ENCODE assay signal across 12 cellular contexts in genomic region chr17:42186191-42186590, GRCh38. TPM values are rescaled to one million over a fixed set of nuclear protein-coding genes. Genes with fewer than 3 reads are reported as not detected.
DNase-seq lines count a peak whose midpoint lies in the region; ATAC-seq, FAIRE-seq and TF ChIP-seq lines count a peak whose summit lies in the region.
"Not testable (repeated sequence)": the region's sequence is repeated elsewhere in the genome, so short reads cannot be mapped to it uniquely, and the experiment has no call there.
"Had no signal": no experiment of that assay in that cellular context is flagged by ENCODE, and none has a peak within 500 bp of the region (broad histone marks: within the 10 kb centered on the region; RNA-seq: fewer than 3 reads in every experiment).

No MANE protein-coding gene starts in this region.

- H3K9ac ChIP-seq in MM.1S (ENCODE audit: low read length): not testable (repeated sequence)
- H3K9ac ChIP-seq in K562 (ENCODE audit: insufficient read depth in 1 of 2, low read depth in 2 of 2, low read length in 2 of 2): peak overlapping the region in 1 of 2 experiments; percentile 56; a peak in 1 of 4 replicates

- ATAC-seq in CD4-positive, alpha-beta T cell (ENCODE audit: poor library complexity); activated T-cell treated with anti-CD3 and anti-CD28 coated beads, Interleukin-2, amount 50 U/mL, for 72 hours (replicated peaks in 1 of 2); K562; naive B cell (ENCODE audit: low read depth in 2 of 2): not testable (repeated sequence)

- 65% methylated on average over 4 of the region's 5 CpGs for WGBS in K562 (ENCODE audit: insufficient coverage, low coverage, missing lambda C conversion rate)

- not testable (repeated sequence) for H3K9me3 ChIP-seq in CD4-positive, alpha-beta T cell (ENCODE audit: control insufficient read depth, low read length); MM.1S (replicated peaks; ENCODE audit: insufficient read depth, low read length); K562 (replicated peaks; ENCODE audit: control insufficient read depth, insufficient read depth, low read depth, low read length)

- H3K36me3 Mint-ChIP-seq in CD4-positive, alpha-beta T cell (ENCODE audit: low read depth); activated T-cell treated with anti-CD3 and anti-CD28 coated beads, Interleukin-2, amount 50 U/mL, for 72 hours (ENCODE audit: insufficient read depth in 2 of 2); naive B cell; neural crest cell (ENCODE audit: low read depth); type B pancreatic cell: not testable (repeated sequence)

- BruUV-seq in K562 (replicated peaks; lab: Mats Ljungman, UMichigan): not testable (repeated sequence)

- TF ChIP-seq POLR2A in K562 (conservative IDR thresholded peaks at IDR 0.05): not testable (repeated sequence)

- H3K4me3 Mint-ChIP-seq in CD4-positive, alpha-beta T cell: peak overlapping the region; percentile 25
- H3K4me3 Mint-ChIP-seq in activated T-cell treated with anti-CD3 and anti-CD28 coated beads, Interleukin-2, amount 50 U/mL, for 72 hours: peak overlapping the region in 1 of 2 donors; percentile 23
- peak overlapping the region in 5 of 8 donors; percentile 29 to 87 (median 56) for H3K4me3 Mint-ChIP-seq in naive B cell
- peak overlapping the region; percentile 61 for H3K4me3 Mint-ChIP-seq in neural crest cell
- peak overlapping the region; percentile 2 for H3K4me3 Mint-ChIP-seq in type B pancreatic cell

- H3K4me1 Mint-ChIP-seq in CD4-positive, alpha-beta T cell (ENCODE audit: low read depth): peaks cover 28% of the 10 kb centered on the region
- peaks cover 44% of the 10 kb centered on the region for H3K4me1 Mint-ChIP-seq in activated T-cell treated with anti-CD3 and anti-CD28 coated beads, Interleukin-2, amount 50 U/mL, for 72 hours (ENCODE audit: low read depth)
- H3K4me1 Mint-ChIP-seq in naive B cell: peaks cover 32 to 46% (median 37%) of the 10 kb centered on the region in 3 donors
- H3K4me1 Mint-ChIP-seq in neural crest cell: peaks cover 23% of the 10 kb centered on the region
- H3K4me1 Mint-ChIP-seq in type B pancreatic cell (ENCODE audit: unreplicated experiment): not testable (repeated sequence)

- not testable (repeated sequence) for H3K79me2 ChIP-seq in MM.1S (ENCODE audit: low read length)
- H3K79me2 ChIP-seq in K562 (ENCODE audit: control insufficient read depth, insufficient read depth, low read length): peaks cover 11% of the 10 kb centered on the region; the same call in 2 of the 3 replicates

- H4K20me1 ChIP-seq in MM.1S (ENCODE audit: insufficient read depth, low read length); K562 (replicated peaks; ENCODE audit: control insufficient read depth, insufficient read depth, low read length): not testable (repeated sequence)

- intact Hi-C loops in CD4-positive, alpha-beta T cell (cut with DNase I, micrococcal nuclease): not testable (repeated sequence)
- intact Hi-C loops in K562 (cut with micrococcal nuclease): loop anchor here (10.0 kb wide), 1 partner anchor 219 kb away; no protein-coding TSS in a partner anchor

- in situ Hi-C loops in K562 (cut with MboI): not testable (repeated sequence)

- peaks cover 31% of the 10 kb centered on the region for H3K4me1 ChIP-seq in MM.1S (ENCODE audit: low read length)
- H3K4me1 ChIP-seq in K562 (replicated peaks in 1 of 2; ENCODE audit: control insufficient read depth in 2 of 2, insufficient read depth in 2 of 2, low read length in 2 of 2): peaks cover 24 to 44% of the 10 kb centered on the region in 2 experiments; a peak in 4 of 5 replicates

- not testable (repeated sequence) for H3K27me3 ChIP-seq in CD4-positive, alpha-beta T cell (ENCODE audit: control insufficient read depth, insufficient read depth, low read length); MM.1S (replicated peaks; ENCODE audit: insufficient read depth, low read length); K562 (ENCODE audit: control insufficient read depth in 2 of 2, insufficient read depth in 2 of 2, low read length in 2 of 2)

- DNase-seq in CD4-positive, alpha-beta T cell; MM.1S; activated T-cell treated with anti-CD3 and anti-CD28 coated beads, Interleukin-2, amount 50 U/mL, for 72 hours; K562 (ENCODE audit: extremely low read depth in 1 of 4, low spot score in 3 of 4); naive B cell; neural crest cell (ENCODE audit: low read depth, low spot score); type B pancreatic cell (ENCODE audit: extremely low spot score, unreplicated experiment): not testable (repeated sequence)

- not testable (repeated sequence) for H3K9me2 ChIP-seq in MM.1S (replicated peaks; ENCODE audit: insufficient read depth, low read length)

- H3K4me2 ChIP-seq in MM.1S (ENCODE audit: low read depth, low read length); K562 (ENCODE audit: insufficient read depth, low read length): not testable (repeated sequence)

- H2AFZ ChIP-seq in MM.1S (ENCODE audit: low read length); K562 (ENCODE audit: low read depth, low read length): not testable (repeated sequence)

- H3K36me3 ChIP-seq in MM.1S (replicated peaks; ENCODE audit: insufficient read depth, low read length); K562 (ENCODE audit: control insufficient read depth, insufficient read depth, low read length): not testable (repeated sequence)

- not testable (repeated sequence) for TF ChIP-seq RAD21 in K562 (CRISPR knock-in tag; conservative IDR thresholded peaks at IDR 0.05 in 1 of 2, IDR thresholded peaks at IDR 0.05 in 1 of 2)

- not testable (repeated sequence) for TF ChIP-seq EP300 in K562 (IDR thresholded peaks at IDR 0.05; ENCODE audit: low read length)

- H3K27me3 Mint-ChIP-seq in CD4-positive, alpha-beta T cell: peaks cover 15% of the 10 kb centered on the region
- H3K27me3 Mint-ChIP-seq in activated T-cell treated with anti-CD3 and anti-CD28 coated beads, Interleukin-2, amount 50 U/mL, for 72 hours (ENCODE audit: low read depth): peaks cover 13% of the 10 kb centered on the region
- not testable (repeated sequence) for H3K27me3 Mint-ChIP-seq in naive B cell
- H3K27me3 Mint-ChIP-seq in neural crest cell (ENCODE audit: low read depth) (peaks cover 50% of the 10 kb centered on the region), type B pancreatic cell (peaks cover 57% of the 10 kb centered on the region)

- H3K9me1 ChIP-seq in K562 (ENCODE audit: control insufficient read depth, insufficient read depth, low read length): not testable (repeated sequence)

- not testable (repeated sequence) for FAIRE-seq in K562 (lab: Jason Lieb, UNC)

- H3K27ac ChIP-seq in CD4-positive, alpha-beta T cell (ENCODE audit: low read depth, low read length); K562 (ENCODE audit: extremely low read depth, low read depth, low read length): not testable (repeated sequence)
- H3K27ac ChIP-seq in MM.1S (ENCODE audit: low read length): peak overlapping the region; percentile 17; the same call in 1 of the 2 replicates

- CTCF ChIA-PET in CD4-positive, alpha-beta T cell (lab: Charles Lee): interaction anchor here (0.7 kb wide), 1 partner anchor 205 kb away, joined by 5 read pairs; no protein-coding TSS in a partner anchor
- CTCF ChIA-PET in K562 (lab: Yijun Ruan, JAX; ENCODE audit: low intra/inter-chr PET ratio): not testable (repeated sequence)

- H3K27ac Mint-ChIP-seq in CD4-positive, alpha-beta T cell; neural crest cell (ENCODE audit: unreplicated experiment); type B pancreatic cell: not testable (repeated sequence)
- H3K27ac Mint-ChIP-seq in activated T-cell treated with anti-CD3 and anti-CD28 coated beads, Interleukin-2, amount 50 U/mL, for 72 hours: peak overlapping the region; percentile 9
- H3K27ac Mint-ChIP-seq in naive B cell: peak overlapping the region in 4 of 6 donors; percentile 29 to 93 (median 88)

- not testable (repeated sequence) for H3K9me3 Mint-ChIP-seq in CD4-positive, alpha-beta T cell; activated T-cell treated with anti-CD3 and anti-CD28 coated beads, Interleukin-2, amount 50 U/mL, for 72 hours; naive B cell; neural crest cell; type B pancreatic cell

- peaks cover 27% of the 10 kb centered on the region for H3F3A ChIP-seq in MM.1S (ENCODE audit: insufficient read depth, low read length)

- H3K4me3 ChIP-seq in MM.1S (ENCODE audit: low read length); K562: not testable (repeated sequence)

- POLR2A ChIA-PET in CD4-positive, alpha-beta T cell (lab: Charles Lee): not testable (repeated sequence)
- POLR2A ChIA-PET in K562 (lab: Yijun Ruan, JAX): interaction anchor here (1.8 kb wide), 1 partner anchor 11 kb away, joined by 5 read pairs; no protein-coding TSS in a partner anchor

- not testable (repeated sequence) for TF ChIP-seq CTCF in CD4-positive, alpha-beta T cell (IDR thresholded peaks at IDR 0.05); MM.1S (IDR thresholded peaks at IDR 0.05; ENCODE audit: low read length); K562 (IDR thresholded peaks at IDR 0.05 in 2 of 3, conservative IDR thresholded peaks at IDR 0.05 in 1 of 3; ENCODE audit: insufficient read depth in 2 of 3, low read depth in 1 of 3, low read length in 3 of 3); neural crest cell (conservative IDR thresholded peaks at IDR 0.05); type B pancreatic cell (conservative IDR thresholded peaks at IDR 0.05)

RNA-seq across cellular contexts. Expression of gene HCRT, which starts 0.9 kb away (rescaled TPM):
- not detected for total RNA-seq in CD4-positive, alpha-beta T cell
- not detected for total RNA-seq in activated T-cell treated with anti-CD3 and anti-CD28 coated beads, Interleukin-2, amount 50 U/mL, for 72 hours
- not detected in 2 replicates for total RNA-seq in K562 (2011; cell fraction: chromatin; rRNA removed; ENCODE audit: low replicate concordance)
- total RNA-seq in K562 (2011; cell fraction: nucleolus; rRNA removed): not detected in 2 replicates
- total RNA-seq in K562 (2011; cell fraction: nucleoplasm; rRNA removed): not detected in 2 replicates
- total RNA-seq in K562 (2014; rRNA removed) (not detected in 2 replicates), K562 (2014; rRNA removed; fragmentation: Illumina TruSeq; extraction: Trizol) (not detected in 2 replicates), K562 (2015; rRNA removed; fragmentation: Illumina TruSeq; extraction: Trizol) (not detected in 2 replicates), K562 (2021) (not detected in 2 replicates), neural crest cell (0.47 TPM in 1 of 2 replicates, not detected in the other), type B pancreatic cell (ENCODE audit: low replicate concordance) (not detected in 2 replicates)
- polyA plus RNA-seq in K562 (2011; rRNA removed) (not detected in 2 replicates), K562 (2014; fragmentation: Illumina TruSeq; extraction: Trizol) (not detected in 2 replicates), K562 (2014; fragmentation: Nextera tagmentation; extraction: Ambion mirVana) (not detected), K562 (2014; rRNA removed) (not detected in 2 replicates), naive B cell (ENCODE audit: low read depth in 6 of 6) (not detected)
- polyA plus RNA-seq in K562 (2011; cell fraction: cytosol; rRNA removed): not detected in 2 replicates
- not detected in 2 replicates for polyA plus RNA-seq in K562 (2011; cell fraction: nucleus; rRNA removed)
- not detected in 2 replicates for polyA plus RNA-seq in K562 (2012)
- polyA minus RNA-seq in K562 (2011; rRNA and poly(A)+ RNA removed): not detected in 2 replicates
- not detected in 2 replicates for polyA minus RNA-seq in K562 (2011; cell fraction: cytosol; rRNA and poly(A)+ RNA removed)
- not detected in 2 replicates for polyA minus RNA-seq in K562 (2011; cell fraction: nucleus; rRNA and poly(A)+ RNA removed)
- total RNA-seq: A172; CD8-positive, alpha-beta memory T cell; H9; HT-29; IMR-90 had no signal
- polyA plus RNA-seq: CD8-positive, alpha-beta memory T cell; IMR-90 had no signal

RNA-seq across cellular contexts. Expression of gene KCNH4, which starts 5.2 kb away (rescaled TPM):
- under 1 TPM; 0.17 to 0.25 TPM for total RNA-seq in CD4-positive, alpha-beta T cell
- under 1 TPM; 0.26 to 0.39 TPM for total RNA-seq in activated T-cell treated with anti-CD3 and anti-CD28 coated beads, Interleukin-2, amount 50 U/mL, for 72 hours
- total RNA-seq in K562 (2011; cell fraction: chromatin; rRNA removed; ENCODE audit: low replicate concordance): 1.0 and 3.5 TPM in 2 replicates
- total RNA-seq in K562 (2011; cell fraction: nucleolus; rRNA removed): 2.5 TPM in 2 replicates
- 2.0 and 2.2 TPM in 2 replicates for total RNA-seq in K562 (2011; cell fraction: nucleoplasm; rRNA removed)
- total RNA-seq in K562 (2014; rRNA removed): 0.50 and 0.98 TPM in 2 replicates
- total RNA-seq in K562 (2014; rRNA removed; fragmentation: Illumina TruSeq; extraction: Trizol): 0.22 and 0.29 TPM in 2 replicates
- 0.36 and 0.49 TPM in 2 replicates for total RNA-seq in K562 (2015; rRNA removed; fragmentation: Illumina TruSeq; extraction: Trizol)
- total RNA-seq in K562 (2021): 1.8 and 2.0 TPM in 2 replicates
- polyA plus RNA-seq in K562 (2011; rRNA removed): 0.72 and 0.79 TPM in 2 replicates
- 0.68 and 2.6 TPM in 2 replicates for polyA plus RNA-seq in K562 (2011; cell fraction: cytosol; rRNA removed)
- 1.2 and 4.0 TPM in 2 replicates for polyA plus RNA-seq in K562 (2011; cell fraction: nucleus; rRNA removed)
- polyA plus RNA-seq in K562 (2012): 0.24 and 1.0 TPM in 2 replicates
- 1.2 and 1.3 TPM in 2 replicates for polyA plus RNA-seq in K562 (2014; fragmentation: Illumina TruSeq; extraction: Trizol)
- polyA plus RNA-seq in K562 (2014; fragmentation: Nextera tagmentation; extraction: Ambion mirVana): under 1 TPM; 0.10 to 0.14 TPM
- 1.3 and 1.7 TPM in 2 replicates for polyA plus RNA-seq in K562 (2014; rRNA removed)
- polyA minus RNA-seq in K562 (2011; rRNA and poly(A)+ RNA removed): 0.45 and 1.1 TPM in 2 replicates
- polyA minus RNA-seq in K562 (2011; cell fraction: cytosol; rRNA and poly(A)+ RNA removed): 0.82 and 0.95 TPM in 2 replicates
- 0.44 and 0.94 TPM in 2 replicates for polyA minus RNA-seq in K562 (2011; cell fraction: nucleus; rRNA and poly(A)+ RNA removed)
- polyA plus RNA-seq in naive B cell (ENCODE audit: low read depth in 6 of 6): under 1 TPM in 4 of 6 donors, not detected in 2; 0.09 to 0.17 (median 0.12) TPM
- total RNA-seq in neural crest cell: 0.05 and 0.14 TPM in 2 replicates
- not detected in 2 replicates for total RNA-seq in type B pancreatic cell (ENCODE audit: low replicate concordance)
- total RNA-seq: A172, H9, HT-29, IMR-90 had no signal
- polyA plus RNA-seq: CD8-positive, alpha-beta memory T cell had no signal

RNA-seq across cellular contexts. Expression of gene GHDC, which starts 8.1 kb away (rescaled TPM):
- 1 to 10 TPM; 6.8 to 8.3 TPM for total RNA-seq in CD4-positive, alpha-beta T cell
- total RNA-seq in activated T-cell treated with anti-CD3 and anti-CD28 coated beads, Interleukin-2, amount 50 U/mL, for 72 hours: 10 to 100 TPM; 17.3 to 18.8 TPM
- 26.6 and 66.9 TPM in 2 replicates for total RNA-seq in K562 (2011; cell fraction: chromatin; rRNA removed; ENCODE audit: low replicate concordance)
- total RNA-seq in K562 (2011; cell fraction: nucleolus; rRNA removed): 67.5 and 75.5 TPM in 2 replicates
- total RNA-seq in K562 (2011; cell fraction: nucleoplasm; rRNA removed): 39.0 and 46.6 TPM in 2 replicates
- total RNA-seq in K562 (2014; rRNA removed): 20.3 and 20.8 TPM in 2 replicates
- 5.0 and 5.6 TPM in 2 replicates for total RNA-seq in K562 (2014; rRNA removed; fragmentation: Illumina TruSeq; extraction: Trizol)
- 10.4 and 11.2 TPM in 2 replicates for total RNA-seq in K562 (2015; rRNA removed; fragmentation: Illumina TruSeq; extraction: Trizol)
- total RNA-seq in K562 (2021): 21.1 and 23.2 TPM in 2 replicates
- polyA plus RNA-seq in K562 (2011; rRNA removed): 12.0 and 12.9 TPM in 2 replicates
- 9.1 and 31.3 TPM in 2 replicates for polyA plus RNA-seq in K562 (2011; cell fraction: cytosol; rRNA removed)
- polyA plus RNA-seq in K562 (2011; cell fraction: nucleus; rRNA removed): 57.1 and 77.6 TPM in 2 replicates
- polyA plus RNA-seq in K562 (2012): 14.5 and 28.1 TPM in 2 replicates
- 7.8 and 12.4 TPM in 2 replicates for polyA plus RNA-seq in K562 (2014; fragmentation: Illumina TruSeq; extraction: Trizol)
- polyA plus RNA-seq in K562 (2014; fragmentation: Nextera tagmentation; extraction: Ambion mirVana): under 1 TPM; 0.65 to 0.87 TPM
- 20.8 and 20.9 TPM in 2 replicates for polyA plus RNA-seq in K562 (2014; rRNA removed)
- 3.5 and 7.4 TPM in 2 replicates for polyA minus RNA-seq in K562 (2011; rRNA and poly(A)+ RNA removed)
- polyA minus RNA-seq in K562 (2011; cell fraction: cytosol; rRNA and poly(A)+ RNA removed): 9.6 and 12.1 TPM in 2 replicates
- polyA minus RNA-seq in K562 (2011; cell fraction: nucleus; rRNA and poly(A)+ RNA removed): 16.6 and 17.0 TPM in 2 replicates
- polyA plus RNA-seq in naive B cell (ENCODE audit: low read depth in 6 of 6): 10 to 100 TPM; 21.9 to 32.7 (median 26.2) TPM
- total RNA-seq in neural crest cell: 8.4 and 8.8 TPM in 2 replicates
- 4.4 and 6.4 TPM in 2 replicates for total RNA-seq in type B pancreatic cell (ENCODE audit: low replicate concordance)

RNA-seq across cellular contexts. Expression of gene RAB5C, which starts 31.4 kb away (rescaled TPM):
- total RNA-seq in CD4-positive, alpha-beta T cell: 10 to 100 TPM; 66.4 to 71.2 TPM
- total RNA-seq in activated T-cell treated with anti-CD3 and anti-CD28 coated beads, Interleukin-2, amount 50 U/mL, for 72 hours: 10 to 100 TPM; 35.1 to 44.1 TPM
- total RNA-seq in K562 (2011; cell fraction: chromatin; rRNA removed; ENCODE audit: low replicate concordance): 21.1 and 47.2 TPM in 2 replicates
- 33.4 and 35.0 TPM in 2 replicates for total RNA-seq in K562 (2011; cell fraction: nucleolus; rRNA removed)
- 29.4 and 31.1 TPM in 2 replicates for total RNA-seq in K562 (2011; cell fraction: nucleoplasm; rRNA removed)
- total RNA-seq in K562 (2014; rRNA removed) (79.2 and 125 TPM in 2 replicates), K562 (2014; rRNA removed; fragmentation: Illumina TruSeq; extraction: Trizol) (46.5 and 55.8 TPM in 2 replicates), K562 (2015; rRNA removed; fragmentation: Illumina TruSeq; extraction: Trizol) (106 and 107 TPM in 2 replicates), K562 (2021) (108 and 117 TPM in 2 replicates), neural crest cell (97.6 and 99.0 TPM in 2 replicates), type B pancreatic cell (ENCODE audit: low replicate concordance) (85.6 and 107 TPM in 2 replicates)
- polyA plus RNA-seq in K562 (2011; rRNA removed) (55.9 and 77.4 TPM in 2 replicates), K562 (2014; fragmentation: Illumina TruSeq; extraction: Trizol) (165 and 166 TPM in 2 replicates), K562 (2014; fragmentation: Nextera tagmentation; extraction: Ambion mirVana) (1 to 10 TPM; 1.7 to 2.2 TPM), K562 (2014; rRNA removed) (118 and 122 TPM in 2 replicates), naive B cell (ENCODE audit: low read depth in 6 of 6) (100 to 1,000 TPM in 3 of 6 donors, 10 to 100 TPM in 3; 72.4 to 137 (median 94.4) TPM)
- polyA plus RNA-seq in K562 (2011; cell fraction: cytosol; rRNA removed): 85.9 and 208 TPM in 2 replicates
- polyA plus RNA-seq in K562 (2011; cell fraction: nucleus; rRNA removed): 34.9 and 64.9 TPM in 2 replicates
- 110 and 123 TPM in 2 replicates for polyA plus RNA-seq in K562 (2012)
- polyA minus RNA-seq in K562 (2011; rRNA and poly(A)+ RNA removed): 20.1 and 45.6 TPM in 2 replicates
- 30.4 and 33.9 TPM in 2 replicates for polyA minus RNA-seq in K562 (2011; cell fraction: cytosol; rRNA and poly(A)+ RNA removed)
- 7.9 and 8.3 TPM in 2 replicates for polyA minus RNA-seq in K562 (2011; cell fraction: nucleus; rRNA and poly(A)+ RNA removed)
